Comparison of ENCODE assay signal across 24 cellular contexts in the genomic region with DNA sequence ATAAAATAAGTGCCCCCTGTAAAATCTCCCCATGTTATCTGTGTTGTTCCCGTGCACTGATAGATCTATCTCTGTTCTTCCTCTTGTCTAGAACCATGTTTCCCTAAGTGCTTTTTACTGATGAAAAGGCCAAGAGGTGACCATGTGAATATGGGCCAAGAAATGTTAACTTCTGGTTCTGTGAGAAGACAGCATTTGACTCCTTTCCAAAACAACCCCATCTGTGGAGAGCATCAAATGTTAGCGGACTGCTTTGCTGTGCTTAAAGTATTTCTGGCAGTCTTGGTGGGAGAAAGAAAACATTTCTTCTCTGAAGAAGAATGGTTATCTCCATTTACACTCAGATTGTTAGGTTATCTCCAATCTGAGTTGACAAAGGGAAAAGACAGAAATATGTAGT. TPM values are rescaled to one million over a fixed set of nuclear protein-coding genes. Genes with fewer than 3 reads are reported as not detected.
DNase-seq lines count a peak whose midpoint lies in the region; FAIRE-seq and TF ChIP-seq lines count a peak whose summit lies in the region.
"Had no signal": no experiment of that assay in that cellular context is flagged by ENCODE, and none has a peak within 500 bp of the region (broad histone marks: within the 10 kb centered on the region; RNA-seq: fewer than 3 reads in every experiment).

No MANE protein-coding gene starts in this region.

- H3K4me1 Mint-ChIP-seq in astrocyte (ENCODE audit: low read depth, unreplicated experiment) = no peaks in the 10 kb centered on the region
- H3K4me1 Mint-ChIP-seq: CD14-positive monocyte; CD4-positive, alpha-beta memory T cell; CD4-positive, CD25-positive, alpha-beta regulatory T cell; CD8-positive, alpha-beta memory T cell had no signal

- no peaks in the 10 kb centered on the region for H3K36me3 ChIP-seq in astrocyte (ENCODE audit: insufficient read depth, low read length)
- H3K36me3 ChIP-seq: BE2C, BLaER1 had no signal

- H3K36me3 Mint-ChIP-seq in astrocyte (ENCODE audit: low read depth, unreplicated experiment) = no peaks in the 10 kb centered on the region
- H3K36me3 Mint-ChIP-seq: CD14-positive monocyte; CD4-positive, alpha-beta memory T cell; CD4-positive, CD25-positive, alpha-beta regulatory T cell; CD8-positive, alpha-beta memory T cell had no signal

- H4K20me1 ChIP-seq in astrocyte (ENCODE audit: insufficient read depth, low read length) = no peaks in the 10 kb centered on the region
- H4K20me1 ChIP-seq: BLaER1 had no signal

- no peaks in the 10 kb centered on the region for H3K27me3 Mint-ChIP-seq in astrocyte (ENCODE audit: low read depth, unreplicated experiment)
- H3K27me3 Mint-ChIP-seq: CD4-positive, alpha-beta memory T cell; CD4-positive, CD25-positive, alpha-beta regulatory T cell; CD8-positive, alpha-beta memory T cell had no signal

- no peak overlapping the region for H3K4me3 Mint-ChIP-seq in astrocyte (ENCODE audit: unreplicated experiment)
- H3K4me3 Mint-ChIP-seq: CD14-positive monocyte; CD4-positive, alpha-beta memory T cell; CD4-positive, CD25-positive, alpha-beta regulatory T cell; CD8-positive, alpha-beta memory T cell had no signal

- no peaks in the 10 kb centered on the region for H3K9me3 ChIP-seq in astrocyte (ENCODE audit: insufficient read depth, low read depth, low read length)
- H3K9me3 ChIP-seq: BE2C had no signal

- H3K9me3 Mint-ChIP-seq in astrocyte (ENCODE audit: unreplicated experiment) = no peaks in the 10 kb centered on the region

- H3K27me3 ChIP-seq in astrocyte (ENCODE audit: insufficient read depth, low read length) = no peaks in the 10 kb centered on the region
- H3K27me3 ChIP-seq: BE2C, BLaER1 had no signal

- H3K4me1 ChIP-seq in astrocyte (ENCODE audit: insufficient read depth, low read length) = no peaks in the 10 kb centered on the region
- H3K4me1 ChIP-seq: BE2C, BLaER1 had no signal

- DNase-seq in astrocyte (ENCODE audit: low read depth) (peak; percentile 8), astrocyte of the hippocampus (ENCODE audit: low read depth, low spot score) (peak; percentile 5), iris pigment epithelial cell (ENCODE audit: low read depth) (peak; percentile 5), DMS79 (lab: John Stamatoyannopoulos, UW) (no peak), NCI-H748 (lab: John Stamatoyannopoulos, UW; ENCODE audit: unreplicated experiment) (no peak)
- DNase-seq: 8988T; ACHN; BE2C; C1 segment of cervical spinal cord; CD4-positive, alpha-beta memory T cell; CD4-positive, CD25-positive, alpha-beta regulatory T cell; CD8-positive, alpha-beta memory T cell; COR-L47; DMS 273 treated with DMSO at 0.1 percent for 48 hours; DMS153; DMS53; DMS79 treated with DMSO at 0.1 percent for 48 hours; GF-D8 had no signal

- no peaks in the 10 kb centered on the region for H3K79me2 ChIP-seq in astrocyte (ENCODE audit: insufficient read depth, low read length)

- TF ChIP-seq CTCF in astrocyte (IDR thresholded peaks at IDR 0.05; ENCODE audit: insufficient read depth, low read depth, low read length) = no peak

- no peak overlapping the region for H3K4me3 ChIP-seq in astrocyte (ENCODE audit: insufficient read depth, low read depth, low read length)
- H3K4me3 ChIP-seq: BLaER1 had no signal

- FAIRE-seq in astrocyte (lab: Jason Lieb, UNC) = no peak
- FAIRE-seq: A204.1, G401.6, GM12891, GM19239 had no signal

- H3K27ac Mint-ChIP-seq in astrocyte (ENCODE audit: unreplicated experiment) = no peak overlapping the region
- H3K27ac Mint-ChIP-seq: CD14-positive monocyte; CD4-positive, alpha-beta memory T cell; CD4-positive, CD25-positive, alpha-beta regulatory T cell had no signal

- no peak overlapping the region for H3K27ac ChIP-seq in astrocyte (ENCODE audit: low read depth, low read length)
- H3K27ac ChIP-seq: BLaER1 had no signal

- no peak overlapping the region for H3K4me2 ChIP-seq in astrocyte (ENCODE audit: low read length)
- H3K4me2 ChIP-seq: BLaER1 had no signal

- no peak overlapping the region for H3K9ac ChIP-seq in astrocyte (ENCODE audit: low read length)
- H3K9ac ChIP-seq: BLaER1 had no signal

- H2AFZ ChIP-seq in astrocyte (ENCODE audit: low read depth, low read length) = no peak overlapping the region

RNA-seq across cellular contexts. Expression of a gene that starts 58.6 kb away (rescaled TPM):
- total RNA-seq in astrocyte = 17.8 and 18.1 TPM in 2 replicates
- total RNA-seq: CD4-positive, CD25-positive, alpha-beta regulatory T cell; CD8-positive, alpha-beta memory T cell had no signal

Comparison
In these comparisons a context has a peak if more than half of its experiments do, and no peak if none do; other contexts are left out.
1. DNase-seq: peak in astrocyte (single experiment), astrocyte of the hippocampus (single experiment) and iris pigment epithelial cell (single experiment); none in DMS79 (single experiment) and NCI-H748 (single experiment).